Comparison of ENCODE assay signal across 1 cellular context in genomic region chr2:71592181-71592711, GRCh38.
TF ChIP-seq lines count a peak whose summit lies in the region.

No MANE protein-coding gene starts in this region.

TF ChIP-seq in WTC11, 78 proteins besides CTCF, POLR2A, EP300 and RAD21 (continued from another document):
- TF ChIP-seq, protein P1, sequence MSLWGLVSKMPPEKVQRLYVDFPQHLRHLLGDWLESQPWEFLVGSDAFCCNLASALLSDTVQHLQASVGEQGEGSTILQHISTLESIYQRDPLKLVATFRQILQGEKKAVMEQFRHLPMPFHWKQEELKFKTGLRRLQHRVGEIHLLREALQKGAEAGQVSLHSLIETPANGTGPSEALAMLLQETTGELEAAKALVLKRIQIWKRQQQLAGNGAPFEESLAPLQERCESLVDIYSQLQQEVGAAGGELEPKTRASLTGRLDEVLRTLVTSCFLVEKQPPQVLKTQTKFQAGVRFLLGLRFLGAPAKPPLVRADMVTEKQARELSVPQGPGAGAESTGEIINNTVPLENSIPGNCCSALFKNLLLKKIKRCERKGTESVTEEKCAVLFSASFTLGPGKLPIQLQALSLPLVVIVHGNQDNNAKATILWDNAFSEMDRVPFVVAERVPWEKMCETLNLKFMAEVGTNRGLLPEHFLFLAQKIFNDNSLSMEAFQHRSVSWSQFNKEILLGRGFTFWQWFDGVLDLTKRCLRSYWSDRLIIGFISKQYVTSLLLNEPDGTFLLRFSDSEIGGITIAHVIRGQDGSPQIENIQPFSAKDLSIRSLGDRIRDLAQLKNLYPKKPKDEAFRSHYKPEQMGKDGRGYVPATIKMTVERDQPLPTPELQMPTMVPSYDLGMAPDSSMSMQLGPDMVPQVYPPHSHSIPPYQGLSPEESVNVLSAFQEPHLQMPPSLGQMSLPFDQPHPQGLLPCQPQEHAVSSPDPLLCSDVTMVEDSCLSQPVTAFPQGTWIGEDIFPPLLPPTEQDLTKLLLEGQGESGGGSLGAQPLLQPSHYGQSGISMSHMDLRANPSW (CRISPR knock-in tag; conservative IDR thresholded peaks at IDR 0.05; ENCODE audit: low read depth): no peak
- TF ChIP-seq OVOL2 (CRISPR knock-in tag; IDR thresholded peaks at IDR 0.05; ENCODE audit: borderline replicate concordance) (no peak), MYBL2 (CRISPR knock-in tag; IDR thresholded peaks at IDR 0.05) (no peak), RORB (CRISPR knock-in tag; IDR thresholded peaks at IDR 0.05) (no peak), MXD4 (CRISPR knock-in tag; IDR thresholded peaks at IDR 0.05; ENCODE audit: borderline replicate concordance) (no peak), TEAD1 (CRISPR knock-in tag; IDR thresholded peaks at IDR 0.05) (no peak), KAT7 (CRISPR knock-in tag; IDR thresholded peaks at IDR 0.05; ENCODE audit: borderline replicate concordance) (no peak), NFATC4 (CRISPR knock-in tag; IDR thresholded peaks at IDR 0.05) (no peak), ATF1 (CRISPR knock-in tag; IDR thresholded peaks at IDR 0.05) (no peak)
- TF ChIP-seq, protein P2, sequence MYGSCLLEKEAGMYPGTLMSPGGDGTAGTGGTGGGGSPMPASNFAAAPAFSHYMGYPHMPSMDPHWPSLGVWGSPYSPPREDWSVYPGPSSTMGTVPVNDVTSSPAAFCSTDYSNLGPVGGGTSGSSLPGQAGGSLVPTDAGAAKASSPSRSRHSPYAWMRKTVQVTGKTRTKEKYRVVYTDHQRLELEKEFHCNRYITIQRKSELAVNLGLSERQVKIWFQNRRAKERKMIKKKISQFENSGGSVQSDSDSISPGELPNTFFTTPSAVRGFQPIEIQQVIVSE (CRISPR knock-in tag; IDR thresholded peaks at IDR 0.05; ENCODE audit: borderline replicate concordance): no peak
- TF ChIP-seq, protein P3, sequence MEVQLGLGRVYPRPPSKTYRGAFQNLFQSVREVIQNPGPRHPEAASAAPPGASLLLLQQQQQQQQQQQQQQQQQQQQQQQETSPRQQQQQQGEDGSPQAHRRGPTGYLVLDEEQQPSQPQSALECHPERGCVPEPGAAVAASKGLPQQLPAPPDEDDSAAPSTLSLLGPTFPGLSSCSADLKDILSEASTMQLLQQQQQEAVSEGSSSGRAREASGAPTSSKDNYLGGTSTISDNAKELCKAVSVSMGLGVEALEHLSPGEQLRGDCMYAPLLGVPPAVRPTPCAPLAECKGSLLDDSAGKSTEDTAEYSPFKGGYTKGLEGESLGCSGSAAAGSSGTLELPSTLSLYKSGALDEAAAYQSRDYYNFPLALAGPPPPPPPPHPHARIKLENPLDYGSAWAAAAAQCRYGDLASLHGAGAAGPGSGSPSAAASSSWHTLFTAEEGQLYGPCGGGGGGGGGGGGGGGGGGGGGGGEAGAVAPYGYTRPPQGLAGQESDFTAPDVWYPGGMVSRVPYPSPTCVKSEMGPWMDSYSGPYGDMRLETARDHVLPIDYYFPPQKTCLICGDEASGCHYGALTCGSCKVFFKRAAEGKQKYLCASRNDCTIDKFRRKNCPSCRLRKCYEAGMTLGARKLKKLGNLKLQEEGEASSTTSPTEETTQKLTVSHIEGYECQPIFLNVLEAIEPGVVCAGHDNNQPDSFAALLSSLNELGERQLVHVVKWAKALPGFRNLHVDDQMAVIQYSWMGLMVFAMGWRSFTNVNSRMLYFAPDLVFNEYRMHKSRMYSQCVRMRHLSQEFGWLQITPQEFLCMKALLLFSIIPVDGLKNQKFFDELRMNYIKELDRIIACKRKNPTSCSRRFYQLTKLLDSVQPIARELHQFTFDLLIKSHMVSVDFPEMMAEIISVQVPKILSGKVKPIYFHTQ (CRISPR knock-in tag; IDR thresholded peaks at IDR 0.05): no peak
